Comparison of ENCODE assay signal across 16 cellular contexts in genomic region chr5:138616508-138616907, GRCh38. TPM values are rescaled to one million over a fixed set of nuclear protein-coding genes. Genes with fewer than 3 reads are reported as not detected.
DNase-seq lines count a peak whose midpoint lies in the region; TF ChIP-seq lines count a peak whose summit lies in the region.
"Had no signal": no experiment of that assay in that cellular context is flagged by ENCODE, and none has a peak within 500 bp of the region (broad histone marks: within the 10 kb centered on the region; RNA-seq: fewer than 3 reads in every experiment).

No MANE protein-coding gene starts in this region.

- H3K27me3 Mint-ChIP-seq in chondrocyte (ENCODE audit: low read depth) (peaks cover 3% of the 10 kb centered on the region), nephron progenitor cell (ENCODE audit: low read depth, poor library complexity) (no peaks in the 10 kb centered on the region)

- H3K27ac Mint-ChIP-seq in chondrocyte (ENCODE audit: unreplicated experiment) = no peak overlapping the region
- peak overlapping the region; percentile 11 for H3K27ac Mint-ChIP-seq in nephron progenitor cell
- H3K27ac Mint-ChIP-seq: CD4-positive, CD25-positive, alpha-beta regulatory T cell; CD8-positive, alpha-beta memory T cell had no signal

- TF ChIP-seq CTCF in chondrocyte (IDR thresholded peaks at IDR 0.05) (no peak), nephron progenitor cell (IDR thresholded peaks at IDR 0.05) (no peak), ascending aorta (IDR thresholded peaks at IDR 0.05) (no peak)

- H3K4me3 Mint-ChIP-seq in chondrocyte (ENCODE audit: unreplicated experiment) (no peak overlapping the region), nephron progenitor cell (no peak overlapping the region)
- H3K4me3 Mint-ChIP-seq: CD8-positive, alpha-beta memory T cell had no signal

- intact Hi-C loops in ascending aorta (cut with DNase I) = no loop called here

- H3K9me3 Mint-ChIP-seq in chondrocyte (ENCODE audit: low read depth) = no peaks in the 10 kb centered on the region
- H3K9me3 Mint-ChIP-seq in nephron progenitor cell = no peaks in the 10 kb centered on the region
- H3K9me3 Mint-ChIP-seq: CD4-positive, CD25-positive, alpha-beta regulatory T cell had no signal

- DNase-seq in activated effector memory CD4-positive, alpha-beta T cell treated with anti-CD3 and anti-CD28 coated beads, Interleukin-2, amount 50 U/mL, for 16 hours = peak; percentile 17
- no peak for DNase-seq in activated effector memory CD4-positive, alpha-beta T cell treated with Interleukin-2 at 50 U/mL for 16 hours
- DNase-seq in chondrocyte (ENCODE audit: low spot score) (peak; percentile 9), nephron progenitor cell (no peak), NCI-H2227 treated with DMSO at 0.1 percent for 48 hours (lab: John Stamatoyannopoulos, UW) (no peak), NCI-H510A (lab: John Stamatoyannopoulos, UW) (no peak), ascending aorta (ENCODE audit: low spot score in 2 of 2) (no peak)
- DNase-seq: AML-193; CD4-positive, CD25-positive, alpha-beta regulatory T cell; CD8-positive, alpha-beta memory T cell; COR-L47; DMS 273 treated with DMSO at 0.1 percent for 48 hours; DMS53 had no signal

- no peaks in the 10 kb centered on the region for H3K9me3 ChIP-seq in ascending aorta
- H3K9me3 ChIP-seq: A549, HAP-1 had no signal

- H3K36me3 ChIP-seq in ascending aorta = no peaks in the 10 kb centered on the region
- H3K36me3 ChIP-seq: HAP-1 had no signal

- H3K4me1 Mint-ChIP-seq in chondrocyte (ENCODE audit: low read depth) = peaks cover 3% of the 10 kb centered on the region
- H3K4me1 Mint-ChIP-seq in nephron progenitor cell = peaks cover 32% of the 10 kb centered on the region

- H3K36me3 Mint-ChIP-seq in chondrocyte (ENCODE audit: low read depth) (no peaks in the 10 kb centered on the region), nephron progenitor cell (ENCODE audit: low read depth) (no peaks in the 10 kb centered on the region)
- H3K36me3 Mint-ChIP-seq: CD4-positive, CD25-positive, alpha-beta regulatory T cell; CD8-positive, alpha-beta memory T cell had no signal

- no peak overlapping the region for H3K27ac ChIP-seq in ascending aorta
- H3K27ac ChIP-seq: 22Rv1, A549 had no signal

- H3K4me3 ChIP-seq in ascending aorta = no peak overlapping the region
- H3K4me3 ChIP-seq: A549, HAP-1 had no signal

- peaks cover 0 to 2% of the 10 kb centered on the region in 2 donors for H3K4me1 ChIP-seq in ascending aorta
- H3K4me1 ChIP-seq: A549 had no signal

- H3K27me3 ChIP-seq in ascending aorta = no peaks in the 10 kb centered on the region

RNA-seq across cellular contexts. Expression of gene HSPA9, which starts 41.3 kb away (rescaled TPM):
- total RNA-seq in chondrocyte (164 to 241 TPM (median 237 TPM) in 3 replicates), ascending aorta (75.5 TPM)

Comparison
In these comparisons a context has a peak if more than half of its experiments do, and no peak if none do; other contexts are left out.
1. DNase-seq: peak in activated effector memory CD4-positive, alpha-beta T cell treated with anti-CD3 and anti-CD28 coated beads, Interleukin-2, amount 50 U/mL, for 16 hours (single experiment) and chondrocyte (single experiment); none in activated effector memory CD4-positive, alpha-beta T cell treated with Interleukin-2 at 50 U/mL for 16 hours (single experiment), nephron progenitor cell (single experiment), NCI-H2227 treated with DMSO at 0.1 percent for 48 hours (single experiment), NCI-H510A (single experiment) and ascending aorta (0 of 2).